ENCODE assay signal across 1 cellular context in the genomic region with DNA sequence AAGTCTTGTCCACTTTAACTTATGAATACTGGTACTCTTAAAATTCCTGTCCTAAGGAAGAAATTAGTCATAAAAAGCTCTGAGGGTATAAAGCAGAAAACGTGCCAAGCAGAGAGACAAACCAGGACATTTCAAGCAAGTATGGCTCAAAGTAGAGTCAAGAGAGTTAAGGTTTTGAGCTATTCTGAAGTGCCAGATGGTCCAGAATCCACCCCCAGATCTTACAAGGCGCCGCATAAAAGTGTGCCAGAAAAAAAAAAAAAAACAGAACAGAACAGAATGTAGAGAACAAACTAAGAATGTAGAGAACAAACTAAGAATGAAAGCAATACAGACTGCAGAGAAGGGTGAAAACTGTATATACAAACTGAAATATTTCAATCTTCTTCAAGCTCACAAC.
TF ChIP-seq lines count a peak whose summit lies in the region.

No MANE protein-coding gene starts in this region.

TF ChIP-seq in GM12878, 131 proteins besides CTCF, POLR2A, EP300 and RAD21 (continued from another document and continues in another):
- TF ChIP-seq, protein P1, sequence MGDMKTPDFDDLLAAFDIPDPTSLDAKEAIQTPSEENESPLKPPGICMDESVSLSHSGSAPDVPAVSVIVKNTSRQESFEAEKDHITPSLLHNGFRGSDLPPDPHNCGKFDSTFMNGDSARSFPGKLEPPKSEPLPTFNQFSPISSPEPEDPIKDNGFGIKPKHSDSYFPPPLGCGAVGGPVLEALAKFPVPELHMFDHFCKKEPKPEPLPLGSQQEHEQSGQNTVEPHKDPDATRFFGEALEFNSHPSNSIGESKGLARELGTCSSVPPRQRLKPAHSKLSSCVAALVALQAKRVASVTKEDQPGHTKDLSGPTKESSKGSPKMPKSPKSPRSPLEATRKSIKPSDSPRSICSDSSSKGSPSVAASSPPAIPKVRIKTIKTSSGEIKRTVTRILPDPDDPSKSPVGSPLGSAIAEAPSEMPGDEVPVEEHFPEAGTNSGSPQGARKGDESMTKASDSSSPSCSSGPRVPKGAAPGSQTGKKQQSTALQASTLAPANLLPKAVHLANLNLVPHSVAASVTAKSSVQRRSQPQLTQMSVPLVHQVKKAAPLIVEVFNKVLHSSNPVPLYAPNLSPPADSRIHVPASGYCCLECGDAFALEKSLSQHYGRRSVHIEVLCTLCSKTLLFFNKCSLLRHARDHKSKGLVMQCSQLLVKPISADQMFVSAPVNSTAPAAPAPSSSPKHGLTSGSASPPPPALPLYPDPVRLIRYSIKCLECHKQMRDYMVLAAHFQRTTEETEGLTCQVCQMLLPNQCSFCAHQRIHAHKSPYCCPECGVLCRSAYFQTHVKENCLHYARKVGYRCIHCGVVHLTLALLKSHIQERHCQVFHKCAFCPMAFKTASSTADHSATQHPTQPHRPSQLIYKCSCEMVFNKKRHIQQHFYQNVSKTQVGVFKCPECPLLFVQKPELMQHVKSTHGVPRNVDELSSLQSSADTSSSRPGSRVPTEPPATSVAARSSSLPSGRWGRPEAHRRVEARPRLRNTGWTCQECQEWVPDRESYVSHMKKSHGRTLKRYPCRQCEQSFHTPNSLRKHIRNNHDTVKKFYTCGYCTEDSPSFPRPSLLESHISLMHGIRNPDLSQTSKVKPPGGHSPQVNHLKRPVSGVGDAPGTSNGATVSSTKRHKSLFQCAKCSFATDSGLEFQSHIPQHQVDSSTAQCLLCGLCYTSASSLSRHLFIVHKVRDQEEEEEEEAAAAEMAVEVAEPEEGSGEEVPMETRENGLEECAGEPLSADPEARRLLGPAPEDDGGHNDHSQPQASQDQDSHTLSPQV (IDR thresholded peaks at IDR 0.05), result no peak
- TF ChIP-seq CHD4 (IDR thresholded peaks at IDR 0.05) (no peak), ZNF24 (IDR thresholded peaks at IDR 0.05) (no peak), RUNX3 (IDR thresholded peaks at IDR 0.05; ENCODE audit: low read length) (peak; percentile 61; the same call in 1 of the 2 replicates), STAT1 (conservative IDR thresholded peaks at IDR 0.05) (no peak), HDAC2 (IDR thresholded peaks at IDR 0.05) (no peak), STAT3 (IDR thresholded peaks at IDR 0.05; ENCODE audit: low read depth, low read length) (no peak), ATF2 (IDR thresholded peaks at IDR 0.05; ENCODE audit: low read length) (peak; percentile 53), MTA2 (IDR thresholded peaks at IDR 0.05; ENCODE audit: low read depth) (no peak), PBX3 (IDR thresholded peaks at IDR 0.05; ENCODE audit: insufficient replicate concordance, low read depth, low read length) (no peak), NR2F1 (conservative IDR thresholded peaks at IDR 0.05) (no peak), ASH2L (IDR thresholded peaks at IDR 0.05; ENCODE audit: borderline replicate concordance, low read depth) (no peak), POLR2AphosphoS5 (IDR thresholded peaks at IDR 0.05; ENCODE audit: low read length) (no peak), BRCA1 (IDR thresholded peaks at IDR 0.05; ENCODE audit: low read depth, low read length) (no peak), TBL1XR1 (IDR thresholded peaks at IDR 0.05; ENCODE audit: low read depth, low read length) (no peak), GABPA (IDR thresholded peaks at IDR 0.05; ENCODE audit: low read depth) (no peak), RB1 (IDR thresholded peaks at IDR 0.05; ENCODE audit: borderline replicate concordance) (no peak), NR2C2 (IDR thresholded peaks at IDR 0.05; ENCODE audit: borderline replicate concordance, control insufficient read depth, insufficient read length, low read depth) (no peak), SKIL (IDR thresholded peaks at IDR 0.05; ENCODE audit: low read depth, poor library complexity, severe bottlenecking) (peak; percentile 50), SUZ12 (IDR thresholded peaks at IDR 0.05; ENCODE audit: unreplicated experiment) (no peak), CREB1 (IDR thresholded peaks at IDR 0.05; ENCODE audit: low read depth) (peak; percentile 42; the same call in 1 of the 2 replicates), PAX8 (IDR thresholded peaks at IDR 0.05) (no peak), ZNF622 (IDR thresholded peaks at IDR 0.05) (no peak), SREBF1 (IDR thresholded peaks at IDR 0.05; ENCODE audit: low read length) (no peak), CBFB (IDR thresholded peaks at IDR 0.05; ENCODE audit: low read depth) (no peak), GATAD2B (conservative IDR thresholded peaks at IDR 0.05; ENCODE audit: low read depth) (no peak), CREM (IDR thresholded peaks at IDR 0.05; ENCODE audit: low read depth) (peak; percentile 25; the same call in 1 of the 2 replicates), RELB (IDR thresholded peaks at IDR 0.05; ENCODE audit: low read depth) (peak; percentile 89), BACH1 (IDR thresholded peaks at IDR 0.05; ENCODE audit: borderline replicate concordance) (no peak), YY1 (IDR thresholded peaks at IDR 0.05; ENCODE audit: low read depth, low read length) (peak; percentile 70), ETV6 (conservative IDR thresholded peaks at IDR 0.05 in 1 of 2, IDR thresholded peaks at IDR 0.05 in 1 of 2; ENCODE audit: borderline replicate concordance in 1 of 2, low read depth in 1 of 2) (0 out of 4 replicates have a peak, but pooled peaks of 1 of the 2 experiments have one; percentile 22), RCOR1 (conservative IDR thresholded peaks at IDR 0.05; ENCODE audit: low read depth, low read length) (0 out of 2 replicates have a peak, but pooled peaks have one; percentile 23), IKZF2 (IDR thresholded peaks at IDR 0.05) (no peak), TCF3 (IDR thresholded peaks at IDR 0.05; ENCODE audit: borderline replicate concordance, insufficient read depth, low read depth, low read length) (no peak), ZNF217 (IDR thresholded peaks at IDR 0.05) (no peak), WRNIP1 (IDR thresholded peaks at IDR 0.05; ENCODE audit: borderline replicate concordance, low read depth, low read length) (0 out of 2 replicates have a peak, but pooled peaks have one; percentile 43), NFXL1 (IDR thresholded peaks at IDR 0.05; ENCODE audit: borderline replicate concordance) (no peak), BMI1 (IDR thresholded peaks at IDR 0.05; ENCODE audit: borderline replicate concordance) (no peak), TAF1 (IDR thresholded peaks at IDR 0.05; ENCODE audit: borderline replicate concordance, low read depth, low read length) (no peak), BHLHE40 (IDR thresholded peaks at IDR 0.05; ENCODE audit: borderline replicate concordance in 1 of 2, low read depth in 2 of 2, low read length in 1 of 2) (peak; percentile 71 to 76; a peak in 3 of 4 replicates), PAX5 (IDR thresholded peaks at IDR 0.05; ENCODE audit: borderline replicate concordance, low read depth, low read length) (no peak)
- TF ChIP-seq, protein P2, sequence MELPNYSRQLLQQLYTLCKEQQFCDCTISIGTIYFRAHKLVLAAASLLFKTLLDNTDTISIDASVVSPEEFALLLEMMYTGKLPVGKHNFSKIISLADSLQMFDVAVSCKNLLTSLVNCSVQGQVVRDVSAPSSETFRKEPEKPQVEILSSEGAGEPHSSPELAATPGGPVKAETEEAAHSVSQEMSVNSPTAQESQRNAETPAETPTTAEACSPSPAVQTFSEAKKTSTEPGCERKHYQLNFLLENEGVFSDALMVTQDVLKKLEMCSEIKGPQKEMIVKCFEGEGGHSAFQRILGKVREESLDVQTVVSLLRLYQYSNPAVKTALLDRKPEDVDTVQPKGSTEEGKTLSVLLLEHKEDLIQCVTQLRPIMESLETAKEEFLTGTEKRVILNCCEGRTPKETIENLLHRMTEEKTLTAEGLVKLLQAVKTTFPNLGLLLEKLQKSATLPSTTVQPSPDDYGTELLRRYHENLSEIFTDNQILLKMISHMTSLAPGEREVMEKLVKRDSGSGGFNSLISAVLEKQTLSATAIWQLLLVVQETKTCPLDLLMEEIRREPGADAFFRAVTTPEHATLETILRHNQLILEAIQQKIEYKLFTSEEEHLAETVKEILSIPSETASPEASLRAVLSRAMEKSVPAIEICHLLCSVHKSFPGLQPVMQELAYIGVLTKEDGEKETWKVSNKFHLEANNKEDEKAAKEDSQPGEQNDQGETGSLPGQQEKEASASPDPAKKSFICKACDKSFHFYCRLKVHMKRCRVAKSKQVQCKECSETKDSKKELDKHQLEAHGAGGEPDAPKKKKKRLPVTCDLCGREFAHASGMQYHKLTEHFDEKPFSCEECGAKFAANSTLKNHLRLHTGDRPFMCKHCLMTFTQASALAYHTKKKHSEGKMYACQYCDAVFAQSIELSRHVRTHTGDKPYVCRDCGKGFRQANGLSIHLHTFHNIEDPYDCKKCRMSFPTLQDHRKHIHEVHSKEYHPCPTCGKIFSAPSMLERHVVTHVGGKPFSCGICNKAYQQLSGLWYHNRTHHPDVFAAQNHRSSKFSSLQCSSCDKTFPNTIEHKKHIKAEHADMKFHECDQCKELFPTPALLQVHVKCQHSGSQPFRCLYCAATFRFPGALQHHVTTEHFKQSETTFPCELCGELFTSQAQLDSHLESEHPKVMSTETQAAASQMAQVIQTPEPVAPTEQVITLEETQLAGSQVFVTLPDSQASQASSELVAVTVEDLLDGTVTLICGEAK (IDR thresholded peaks at IDR 0.05; ENCODE audit: borderline replicate concordance), result no peak
- TF ChIP-seq, protein P3, sequence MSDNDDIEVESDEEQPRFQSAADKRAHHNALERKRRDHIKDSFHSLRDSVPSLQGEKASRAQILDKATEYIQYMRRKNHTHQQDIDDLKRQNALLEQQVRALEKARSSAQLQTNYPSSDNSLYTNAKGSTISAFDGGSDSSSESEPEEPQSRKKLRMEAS (IDR thresholded peaks at IDR 0.05; ENCODE audit: low read depth, low read length), result no peak
- TF ChIP-seq, protein P4, sequence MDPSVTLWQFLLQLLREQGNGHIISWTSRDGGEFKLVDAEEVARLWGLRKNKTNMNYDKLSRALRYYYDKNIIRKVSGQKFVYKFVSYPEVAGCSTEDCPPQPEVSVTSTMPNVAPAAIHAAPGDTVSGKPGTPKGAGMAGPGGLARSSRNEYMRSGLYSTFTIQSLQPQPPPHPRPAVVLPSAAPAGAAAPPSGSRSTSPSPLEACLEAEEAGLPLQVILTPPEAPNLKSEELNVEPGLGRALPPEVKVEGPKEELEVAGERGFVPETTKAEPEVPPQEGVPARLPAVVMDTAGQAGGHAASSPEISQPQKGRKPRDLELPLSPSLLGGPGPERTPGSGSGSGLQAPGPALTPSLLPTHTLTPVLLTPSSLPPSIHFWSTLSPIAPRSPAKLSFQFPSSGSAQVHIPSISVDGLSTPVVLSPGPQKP (IDR thresholded peaks at IDR 0.05; ENCODE audit: low read depth, low read length), result no peak
